8 cellular contexts compared by ENCODE assay signal in genomic region chr11:127074151-127074761, GRCh38.
DNase-seq lines count a peak whose midpoint lies in the region; ATAC-seq and FAIRE-seq lines count a peak whose summit lies in the region.

No MANE protein-coding gene starts in this region.

- no peaks in the 10 kb centered on the region for H3K27me3 Mint-ChIP-seq in activated naive CD8-positive, alpha-beta T cell treated with anti-CD3 and anti-CD28 coated beads, Interleukin-2, amount 50 U/mL, for 24 hours
- peaks cover 6% of the 10 kb centered on the region for H3K27me3 Mint-ChIP-seq in activated naive CD8-positive, alpha-beta T cell treated with anti-CD3 and anti-CD28 coated beads for 36 hours

- no peaks in the 10 kb centered on the region for H3K9me3 Mint-ChIP-seq in activated naive CD8-positive, alpha-beta T cell treated with anti-CD3 and anti-CD28 coated beads, Interleukin-2, amount 50 U/mL, for 24 hours
- no peaks in the 10 kb centered on the region for H3K9me3 Mint-ChIP-seq in activated naive CD8-positive, alpha-beta T cell treated with anti-CD3 and anti-CD28 coated beads for 36 hours

- H3K27me3 ChIP-seq in small intestine (ENCODE audit: control insufficient read depth in 2 of 2, insufficient read depth in 2 of 2, low read length in 2 of 2), result peaks cover 0 to 1% of the 10 kb centered on the region in 2 donors

- no peaks in the 10 kb centered on the region for H3K9me3 ChIP-seq in small intestine (ENCODE audit: control insufficient read depth, low read depth)

- H3K4me1 Mint-ChIP-seq in activated naive CD8-positive, alpha-beta T cell treated with anti-CD3 and anti-CD28 coated beads, Interleukin-2, amount 50 U/mL, for 24 hours, result no peaks in the 10 kb centered on the region
- no peaks in the 10 kb centered on the region for H3K4me1 Mint-ChIP-seq in activated naive CD8-positive, alpha-beta T cell treated with anti-CD3 and anti-CD28 coated beads for 36 hours

- no peaks in the 10 kb centered on the region for H3K36me3 ChIP-seq in small intestine (ENCODE audit: control insufficient read depth in 2 of 2, insufficient read depth in 2 of 2, low read length in 2 of 2)

- 40 to 50% (median 45%) methylated on average over 7 of the region's 7 CpGs for WGBS in small intestine, 3 donors

- no peak overlapping the region for H3K27ac Mint-ChIP-seq in activated naive CD8-positive, alpha-beta T cell treated with anti-CD3 and anti-CD28 coated beads, Interleukin-2, amount 50 U/mL, for 24 hours
- no peak overlapping the region for H3K27ac Mint-ChIP-seq in activated naive CD8-positive, alpha-beta T cell treated with anti-CD3 and anti-CD28 coated beads for 36 hours

- no peak overlapping the region for H3K4me3 Mint-ChIP-seq in activated naive CD8-positive, alpha-beta T cell treated with anti-CD3 and anti-CD28 coated beads, Interleukin-2, amount 50 U/mL, for 24 hours
- no peak overlapping the region for H3K4me3 Mint-ChIP-seq in activated naive CD8-positive, alpha-beta T cell treated with anti-CD3 and anti-CD28 coated beads for 36 hours

- H3K27ac ChIP-seq in small intestine (ENCODE audit: low read depth in 1 of 2, low read length in 1 of 2), result no peak overlapping the region

- H3K36me3 Mint-ChIP-seq in activated naive CD8-positive, alpha-beta T cell treated with anti-CD3 and anti-CD28 coated beads, Interleukin-2, amount 50 U/mL, for 24 hours (ENCODE audit: low read depth), result no peaks in the 10 kb centered on the region
- H3K36me3 Mint-ChIP-seq in activated naive CD8-positive, alpha-beta T cell treated with anti-CD3 and anti-CD28 coated beads for 36 hours, result no peaks in the 10 kb centered on the region

- peak; percentile 70 for DNase-seq in GM04504 (ENCODE audit: low read depth)
- peak; percentile 91 for DNase-seq in NCI-H82 (lab: John Stamatoyannopoulos, UW)
- DNase-seq in small intestine, result peak; percentile 55
- DNase-seq in activated naive CD8-positive, alpha-beta T cell treated with anti-CD3 and anti-CD28 coated beads, Interleukin-2, amount 50 U/mL, for 24 hours, result no peak
- DNase-seq in activated naive CD8-positive, alpha-beta T cell treated with anti-CD3 and anti-CD28 coated beads for 36 hours, result no peak

- FAIRE-seq in small intestine (lab: Jason Lieb, UNC), result no peak

- no peaks in the 10 kb centered on the region for H3K4me1 ChIP-seq in small intestine (ENCODE audit: control insufficient read depth in 2 of 2, insufficient read depth in 1 of 2, low read depth in 1 of 2, low read length in 1 of 2)

- ATAC-seq in GM19468 (IDR thresholded peaks at IDR 0.05; ENCODE audit: extremely low read depth, unreplicated experiment) (peak; percentile 96), HG03378 (IDR thresholded peaks at IDR 0.05; ENCODE audit: unreplicated experiment) (peak; percentile 93), esophagus mucosa (peak; percentile 54)
- ATAC-seq in activated naive CD8-positive, alpha-beta T cell treated with anti-CD3 and anti-CD28 coated beads, Interleukin-2, amount 50 U/mL, for 24 hours, result no peak

- H3K4me3 ChIP-seq in small intestine (ENCODE audit: low read depth in 1 of 2, low read length in 2 of 2), result no peak overlapping the region

Comparison
In these comparisons a context has a peak if more than half of its experiments do, and no peak if none do; other contexts are left out.
1. DNase-seq: peak in GM04504 (single experiment), NCI-H82 (single experiment) and small intestine (single experiment); none in activated naive CD8-positive, alpha-beta T cell treated with anti-CD3 and anti-CD28 coated beads, Interleukin-2, amount 50 U/mL, for 24 hours (single experiment) and activated naive CD8-positive, alpha-beta T cell treated with anti-CD3 and anti-CD28 coated beads for 36 hours (single experiment).